In genomic region chr5:151757233-151758140, GRCh38 we compare ENCODE assay signal across 8 cellular contexts. TPM values are rescaled to one million over a fixed set of nuclear protein-coding genes. Genes with fewer than 3 reads are reported as not detected.
DNase-seq lines count a peak whose midpoint lies in the region; ATAC-seq and TF ChIP-seq lines count a peak whose summit lies in the region.

No MANE protein-coding gene starts in this region.

- peaks cover 9% of the 10 kb centered on the region for H3K36me3 Mint-ChIP-seq in activated CD4-positive, alpha-beta T cell treated with anti-CD3 and anti-CD28 coated beads for 36 hours (ENCODE audit: low read depth)

- H3K36me3 ChIP-seq in HUES48 (ENCODE audit: control insufficient read depth, insufficient read depth, low read length) (peaks cover 5% of the 10 kb centered on the region), prostate gland (no peaks in the 10 kb centered on the region)

- H3K9me3 Mint-ChIP-seq in activated CD4-positive, alpha-beta T cell treated with anti-CD3 and anti-CD28 coated beads for 36 hours (ENCODE audit: low read depth) = no peaks in the 10 kb centered on the region

- ATAC-seq in activated CD4-positive, alpha-beta T cell treated with anti-CD3 and anti-CD28 coated beads for 36 hours = peak; percentile 36

- H3K27ac Mint-ChIP-seq in activated CD4-positive, alpha-beta T cell treated with anti-CD3 and anti-CD28 coated beads for 36 hours = peak overlapping the region; percentile 81

- H3K9ac ChIP-seq in HUES48 (ENCODE audit: low read depth, low read length) = peak overlapping the region; percentile 22; the same call in 1 of the 2 replicates

- peaks cover 34% of the 10 kb centered on the region for H3K4me1 Mint-ChIP-seq in activated CD4-positive, alpha-beta T cell treated with anti-CD3 and anti-CD28 coated beads for 36 hours

- H3K4me3 Mint-ChIP-seq in activated CD4-positive, alpha-beta T cell treated with anti-CD3 and anti-CD28 coated beads for 36 hours = peak overlapping the region; percentile 98

- no peak for TF ChIP-seq POLR2A in prostate gland (IDR thresholded peaks at IDR 0.05)

- CTCF ChIA-PET in activated CD4-positive, alpha-beta T cell treated with anti-CD3 and anti-CD28 coated beads for 36 hours (lab: Charles Lee) = interaction anchor here (0.6 to 1.6 kb wide), 6 partner anchors 8 to 385 kb away, joined by 3 to 5 read pairs (median 4); no protein-coding TSS in a partner anchor
- CTCF ChIA-PET in HEK293T (lab: Yijun Ruan, JAX) = interaction anchor here (0.5 to 0.9 kb wide), 2 partner anchors 17 to 234 kb away, joined by 3 read pairs; no protein-coding TSS in a partner anchor

- WGBS in prostate gland = 13% methylated on average over 9 of the region's 9 CpGs

- H3K4me3 ChIP-seq in HUES48 (ENCODE audit: low read depth, low read length) (peak overlapping the region; percentile 70), foreskin fibroblast (ENCODE audit: low read depth in 1 of 2, low read length in 2 of 2) (peak overlapping the region; percentile 83 to 93), prostate gland (peak overlapping the region; percentile 72 to 75)

- intact Hi-C loops in activated CD4-positive, alpha-beta T cell treated with anti-CD3 and anti-CD28 coated beads for 36 hours (cut with DNase I, micrococcal nuclease) = loop anchor here (1.0 to 5.0 kb wide), 8 partner anchors 8 to 605 kb away; partner anchors contain the start of genes G3BP1 (in 2 of the 2) and SLC36A1 (in 2 of the 2)
- intact Hi-C loops in prostate gland (cut with DNase I) = no loop called here

- H3K27me3 Mint-ChIP-seq in activated CD4-positive, alpha-beta T cell treated with anti-CD3 and anti-CD28 coated beads for 36 hours = no peaks in the 10 kb centered on the region

- no peaks in the 10 kb centered on the region for H3K27me3 ChIP-seq in HUES48 (ENCODE audit: control insufficient read depth, insufficient read depth, low read length)
- H3K27me3 ChIP-seq in prostate gland (replicated peaks; ENCODE audit: insufficient read depth) = no peaks in the 10 kb centered on the region

- H3K27ac ChIP-seq in HUES48 (ENCODE audit: low read depth, low read length) = no peak overlapping the region
- peak overlapping the region; percentile 77 to 79 for H3K27ac ChIP-seq in prostate gland

- POLR2A ChIA-PET in activated CD4-positive, alpha-beta T cell treated with anti-CD3 and anti-CD28 coated beads for 36 hours (lab: Charles Lee) = interaction anchor here (0.5 to 4.3 kb wide), 2 partner anchors 14 to 716 kb away, joined by 4 to 28 read pairs; partner anchors contain the start of gene G3BP1
- POLR2A ChIA-PET in HEK293T (lab: Yijun Ruan, JAX) = interaction anchor here (1.2 to 7.6 kb wide), 4 partner anchors 9 to 70 kb away, joined by 3 to 84 read pairs (median 5); partner anchors contain the start of genes G3BP1 and SPARC

- no peaks in the 10 kb centered on the region for H3K9me3 ChIP-seq in HUES48 (ENCODE audit: control insufficient read depth, insufficient read depth, low read length)
- no peaks in the 10 kb centered on the region for H3K9me3 ChIP-seq in prostate gland

- TF ChIP-seq CTCF in foreskin fibroblast (IDR thresholded peaks at IDR 0.05; ENCODE audit: low read depth, low read length) (no peak), prostate gland (IDR thresholded peaks at IDR 0.05) (no peak)

- peak; percentile 58 for DNase-seq in activated CD4-positive, alpha-beta T cell treated with anti-CD3 and anti-CD28 coated beads for 36 hours
- DNase-seq in activated CD4-positive, alpha-beta T cell treated with anti-CD3 and anti-CD28 coated beads for 1 hour = no peak
- DNase-seq in activated T-cell treated with anti-CD3 and anti-CD28 coated beads for 24 hours (ENCODE audit: low read depth) = peak; percentile 25
- DNase-seq in foreskin fibroblast = peak in 1 of 2 donors; percentile 29
- peak; percentile 18 for DNase-seq in prostate gland (ENCODE audit: low spot score)
- no peak for DNase-seq in LoVo (ENCODE audit: low spot score)
- DNase-seq in HEK293T (ENCODE audit: extremely low spot score) = no peak

- H3K4me1 ChIP-seq in HUES48 (ENCODE audit: control insufficient read depth, insufficient read depth, low read length) (peaks cover 28% of the 10 kb centered on the region), prostate gland (replicated peaks) (no peaks in the 10 kb centered on the region)

TF ChIP-seq in HEK293T, 16 proteins besides CTCF, POLR2A, EP300 and RAD21:
- TF ChIP-seq HDGF (IDR thresholded peaks at IDR 0.05; ENCODE audit: borderline replicate concordance) (no peak), TARDBP (IDR thresholded peaks at IDR 0.05) (no peak), ELF4 (IDR thresholded peaks at IDR 0.05) (no peak), NFRKB (IDR thresholded peaks at IDR 0.05) (no peak), CTBP1 (IDR thresholded peaks at IDR 0.05; ENCODE audit: borderline replicate concordance) (no peak), BHLHE40 (IDR thresholded peaks at IDR 0.05; ENCODE audit: borderline replicate concordance) (no peak), ARNT (IDR thresholded peaks at IDR 0.05) (no peak), ZNF384 (IDR thresholded peaks at IDR 0.05) (no peak), PKNOX1 (IDR thresholded peaks at IDR 0.05) (no peak)

RNA-seq across cellular contexts. Expression of gene ATOX1, which starts 0.9 kb away (rescaled TPM):
- total RNA-seq in activated CD4-positive, alpha-beta T cell treated with anti-CD3 and anti-CD28 coated beads for 36 hours = 10 to 100 TPM; 74.8 to 85.9 TPM
- 100 to 1,000 TPM in 1 of 2 donors, 10 to 100 TPM in 1; 97.8 to 163 TPM for total RNA-seq in prostate gland

RNA-seq across cellular contexts. Expression of gene G3BP1, which starts 14.3 kb away (rescaled TPM):
- 100 to 1,000 TPM; 253 to 280 TPM for total RNA-seq in activated CD4-positive, alpha-beta T cell treated with anti-CD3 and anti-CD28 coated beads for 36 hours
- 100 to 1,000 TPM in 1 of 2 donors, 10 to 100 TPM in 1; 98.4 to 119 TPM for total RNA-seq in prostate gland

Comparison
In these comparisons a context has a peak if more than half of its experiments do, and no peak if none do; other contexts are left out.
1. DNase-seq: peak in activated CD4-positive, alpha-beta T cell treated with anti-CD3 and anti-CD28 coated beads for 36 hours (single experiment), activated T-cell treated with anti-CD3 and anti-CD28 coated beads for 24 hours (single experiment) and prostate gland (single experiment); none in activated CD4-positive, alpha-beta T cell treated with anti-CD3 and anti-CD28 coated beads for 1 hour (single experiment), LoVo (single experiment) and HEK293T (single experiment).
2. Peak in every context shown above with its lines, with median percentiles within 50 percentile points of each other: H3K4me3 ChIP-seq.